In the genomic region with DNA sequence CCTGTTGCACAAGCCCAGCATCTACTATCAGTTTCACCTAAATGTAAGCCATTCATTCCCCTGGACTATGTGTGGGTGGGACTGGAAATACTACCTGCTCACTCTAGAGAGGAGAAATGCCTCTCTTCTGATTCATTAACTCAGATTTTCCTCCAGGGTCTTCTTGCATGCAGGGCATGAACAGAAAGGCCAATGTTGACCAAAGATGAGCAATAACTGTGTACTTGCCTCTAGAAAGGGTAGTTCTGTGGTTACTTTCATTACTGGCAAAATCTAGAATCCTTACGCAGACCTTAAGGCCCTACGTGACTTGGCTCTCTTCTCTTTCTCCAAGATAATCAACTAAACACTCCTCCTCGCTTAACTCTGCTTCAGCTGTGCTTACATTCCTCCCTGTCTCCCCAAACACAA, we compare ENCODE assay signal across 13 cellular contexts.
DNase-seq lines count a peak whose midpoint lies in the region; ATAC-seq and TF ChIP-seq lines count a peak whose summit lies in the region.
"Had no signal": no experiment of that assay in that cellular context is flagged by ENCODE, and none has a peak within 500 bp of the region (broad histone marks: within the 10 kb centered on the region; RNA-seq: fewer than 3 reads in every experiment).

No MANE protein-coding gene starts in this region.

- CTCF ChIA-PET in activated CD8-positive, alpha-beta memory T cell treated with anti-CD3 and anti-CD28 coated beads, Interleukin-2, amount 10 ng/mL, durations not matched to agents 7 days and 5 days (lab: Charles Lee) = no interaction called here

- DNase-seq in SIG-M5 treated with dmso at 0.1 percent for 504 hours (lab: John Stamatoyannopoulos, UW; ENCODE audit: unreplicated experiment) (peak; percentile 82), SIG-M5 (lab: John Stamatoyannopoulos, UW) (no peak), M059J (ENCODE audit: low read depth) (peak; percentile 65), epithelial cell of proximal tubule (ENCODE audit: low read depth) (peak; percentile 59)
- DNase-seq in stimulated activated naive B cell treated with anti-CD40 and anti-IgM and Interleukin-4, amounts not matched to agents 10 μg/mL and 1 μg/mL and 100 μg/mL, for 72 hours = no peak
- DNase-seq in activated CD8-positive, alpha-beta memory T cell treated with anti-CD3 and anti-CD28 coated beads, Interleukin-2, amount 10 ng/mL, durations not matched to agents 7 days and 5 days = no peak
- DNase-seq: COR-L47; effector CD4-positive, alpha-beta T cell; SHP77; upper lobe of right lung had no signal

- no peak overlapping the region for H3K4me3 ChIP-seq in epithelial cell of proximal tubule (ENCODE audit: low read depth, low read length)
- H3K4me3 ChIP-seq: ascending aorta, upper lobe of right lung had no signal

- ATAC-seq in stimulated activated naive B cell treated with anti-CD40 and anti-IgM and Interleukin-4, amounts not matched to agents 10 μg/mL and 1 μg/mL and 100 μg/mL, for 72 hours (replicated peaks) = peak; percentile 31 to 53
- ATAC-seq in GM21528 (IDR thresholded peaks at IDR 0.05; ENCODE audit: low FRiP score, unreplicated experiment) (no peak), GM21723 (IDR thresholded peaks at IDR 0.05; ENCODE audit: unreplicated experiment) (no peak)
- no peak for ATAC-seq in activated CD8-positive, alpha-beta memory T cell treated with anti-CD3 and anti-CD28 coated beads, Interleukin-2, amount 10 ng/mL, durations not matched to agents 7 days and 5 days
- ATAC-seq: upper lobe of right lung had no signal

- no peak for TF ChIP-seq CTCF in epithelial cell of proximal tubule (conservative IDR thresholded peaks at IDR 0.05; ENCODE audit: low read depth, low read length)

- no peak overlapping the region for H3K27ac Mint-ChIP-seq in stimulated activated naive B cell treated with anti-CD40 and anti-IgM and Interleukin-4, amounts not matched to agents 10 μg/mL and 1 μg/mL and 100 μg/mL, for 72 hours
- no peak overlapping the region for H3K27ac Mint-ChIP-seq in activated CD8-positive, alpha-beta memory T cell treated with anti-CD3 and anti-CD28 coated beads, Interleukin-2, amount 10 ng/mL, durations not matched to agents 7 days and 5 days

- H3K4me3 Mint-ChIP-seq in stimulated activated naive B cell treated with anti-CD40 and anti-IgM and Interleukin-4, amounts not matched to agents 10 μg/mL and 1 μg/mL and 100 μg/mL, for 72 hours = no peak overlapping the region
- H3K4me3 Mint-ChIP-seq in activated CD8-positive, alpha-beta memory T cell treated with anti-CD3 and anti-CD28 coated beads, Interleukin-2, amount 10 ng/mL, durations not matched to agents 7 days and 5 days = no peak overlapping the region

- H3K36me3 Mint-ChIP-seq in stimulated activated naive B cell treated with anti-CD40 and anti-IgM and Interleukin-4, amounts not matched to agents 10 μg/mL and 1 μg/mL and 100 μg/mL, for 72 hours = no peaks in the 10 kb centered on the region
- H3K36me3 Mint-ChIP-seq in activated CD8-positive, alpha-beta memory T cell treated with anti-CD3 and anti-CD28 coated beads, Interleukin-2, amount 10 ng/mL, durations not matched to agents 7 days and 5 days = no peaks in the 10 kb centered on the region

- peaks cover 0 to 3% of the 10 kb centered on the region in 2 donors for H3K4me1 Mint-ChIP-seq in stimulated activated naive B cell treated with anti-CD40 and anti-IgM and Interleukin-4, amounts not matched to agents 10 μg/mL and 1 μg/mL and 100 μg/mL, for 72 hours
- no peaks in the 10 kb centered on the region for H3K4me1 Mint-ChIP-seq in activated CD8-positive, alpha-beta memory T cell treated with anti-CD3 and anti-CD28 coated beads, Interleukin-2, amount 10 ng/mL, durations not matched to agents 7 days and 5 days

- no peaks in the 10 kb centered on the region for H3K9me3 Mint-ChIP-seq in stimulated activated naive B cell treated with anti-CD40 and anti-IgM and Interleukin-4, amounts not matched to agents 10 μg/mL and 1 μg/mL and 100 μg/mL, for 72 hours
- H3K9me3 Mint-ChIP-seq in activated CD8-positive, alpha-beta memory T cell treated with anti-CD3 and anti-CD28 coated beads, Interleukin-2, amount 10 ng/mL, durations not matched to agents 7 days and 5 days (ENCODE audit: low read depth) = no peaks in the 10 kb centered on the region

- H3K27me3 Mint-ChIP-seq in stimulated activated naive B cell treated with anti-CD40 and anti-IgM and Interleukin-4, amounts not matched to agents 10 μg/mL and 1 μg/mL and 100 μg/mL, for 72 hours = peaks cover 0 to 5% of the 10 kb centered on the region in 2 donors
- H3K27me3 Mint-ChIP-seq in activated CD8-positive, alpha-beta memory T cell treated with anti-CD3 and anti-CD28 coated beads, Interleukin-2, amount 10 ng/mL, durations not matched to agents 7 days and 5 days = peaks cover 5% of the 10 kb centered on the region

Comparison
In these comparisons a context has a peak if more than half of its experiments do, and no peak if none do; other contexts are left out.
1. DNase-seq: peak in SIG-M5 treated with dmso at 0.1 percent for 504 hours (single experiment), M059J (single experiment) and epithelial cell of proximal tubule (single experiment); none in SIG-M5 (single experiment), stimulated activated naive B cell treated with anti-CD40 and anti-IgM and Interleukin-4, amounts not matched to agents 10 μg/mL and 1 μg/mL and 100 μg/mL, for 72 hours (single experiment) and activated CD8-positive, alpha-beta memory T cell treated with anti-CD3 and anti-CD28 coated beads, Interleukin-2, amount 10 ng/mL, durations not matched to agents 7 days and 5 days (single experiment).
2. ATAC-seq: peak in stimulated activated naive B cell treated with anti-CD40 and anti-IgM and Interleukin-4, amounts not matched to agents 10 μg/mL and 1 μg/mL and 100 μg/mL, for 72 hours (2 of 2); none in GM21528 (single experiment), GM21723 (single experiment) and activated CD8-positive, alpha-beta memory T cell treated with anti-CD3 and anti-CD28 coated beads, Interleukin-2, amount 10 ng/mL, durations not matched to agents 7 days and 5 days (single experiment).